ENCODE assay signal across 8 cellular contexts in the genomic region with DNA sequence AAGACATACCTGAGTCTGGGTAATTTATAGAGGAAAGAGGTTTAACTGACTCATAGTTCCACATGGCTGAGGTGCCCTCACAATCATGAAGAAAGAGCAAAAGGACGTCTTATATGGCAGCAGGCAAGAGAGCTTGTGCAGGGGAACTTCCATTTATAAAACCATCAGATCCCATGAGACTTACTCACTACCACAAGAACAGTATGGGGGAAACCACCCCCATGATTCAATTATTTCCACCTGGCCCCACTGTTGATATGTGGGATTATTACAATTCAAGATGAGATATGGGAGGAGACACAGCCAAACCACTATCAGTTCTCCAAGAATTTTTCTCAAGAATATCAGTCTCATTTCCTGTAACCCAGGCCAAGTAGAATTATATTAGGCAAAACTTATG.
A peak's percentile ranks its signal among the peaks of the same experiment; 100 is the strongest.
DNase-seq lines count a peak whose midpoint lies in the region; ATAC-seq and TF ChIP-seq lines count a peak whose summit lies in the region.
"Not testable (repeated sequence)": the region's sequence is repeated elsewhere in the genome, so short reads cannot be mapped to it uniquely, and the experiment has no call there.

No MANE protein-coding gene starts in this region.

- H3K27ac Mint-ChIP-seq in activated CD8-positive, alpha-beta T cell treated with anti-CD3 and anti-CD28 coated beads for 36 hours; stimulated activated effector memory CD8-positive, alpha-beta T cell treated with anti-CD3 and anti-CD28 coated beads, Interleukin-12 subunit alpha, Interleukin-12 subunit beta, amount 100 ng/mL, for 72 hours: not testable (repeated sequence)

- not testable (repeated sequence) for H3K4me1 ChIP-seq in fibroblast of lung (ENCODE audit: control insufficient read depth, extremely low read depth, insufficient read depth, low read length)

- not testable (repeated sequence) for H3K4me2 ChIP-seq in fibroblast of lung (ENCODE audit: extremely low read depth, insufficient read depth, low read length)

- not testable (repeated sequence) for H3K36me3 Mint-ChIP-seq in activated CD8-positive, alpha-beta T cell treated with anti-CD3 and anti-CD28 coated beads for 36 hours (ENCODE audit: low read depth); stimulated activated effector memory CD8-positive, alpha-beta T cell treated with anti-CD3 and anti-CD28 coated beads, Interleukin-12 subunit alpha, Interleukin-12 subunit beta, amount 100 ng/mL, for 72 hours

- POLR2A ChIA-PET in activated CD8-positive, alpha-beta T cell treated with anti-CD3 and anti-CD28 coated beads for 36 hours (lab: Charles Lee) = not testable (repeated sequence)

- TF ChIP-seq CTCF in activated CD8-positive, alpha-beta T cell treated with anti-CD3 and anti-CD28 coated beads for 36 hours (IDR thresholded peaks at IDR 0.05); fibroblast of lung (conservative IDR thresholded peaks at IDR 0.05 in 1 of 2, IDR thresholded peaks at IDR 0.05 in 1 of 2; ENCODE audit: low read depth in 1 of 2, low read length in 2 of 2): not testable (repeated sequence)

- ATAC-seq in HG02759 (IDR thresholded peaks at IDR 0.05; ENCODE audit: unreplicated experiment) = peak; percentile 61
- ATAC-seq in activated CD8-positive, alpha-beta T cell treated with anti-CD3 and anti-CD28 coated beads for 36 hours = peak; percentile 53
- peak; percentile 45 for ATAC-seq in stimulated activated effector memory CD8-positive, alpha-beta T cell treated with anti-CD3 and anti-CD28 coated beads, Interleukin-12 subunit alpha, Interleukin-12 subunit beta, amount 100 ng/mL, for 72 hours

- not testable (repeated sequence) for H2AFZ ChIP-seq in fibroblast of lung (ENCODE audit: low read length)

- not testable (repeated sequence) for H3K27ac ChIP-seq in fibroblast of lung (ENCODE audit: insufficient read depth, low read length)

- not testable (repeated sequence) for H3K4me1 Mint-ChIP-seq in activated CD8-positive, alpha-beta T cell treated with anti-CD3 and anti-CD28 coated beads for 36 hours (ENCODE audit: low read depth); stimulated activated effector memory CD8-positive, alpha-beta T cell treated with anti-CD3 and anti-CD28 coated beads, Interleukin-12 subunit alpha, Interleukin-12 subunit beta, amount 100 ng/mL, for 72 hours

- not testable (repeated sequence) for H3K36me3 ChIP-seq in fibroblast of lung (ENCODE audit: control insufficient read depth, insufficient read depth, low read length)

- H4K20me1 ChIP-seq in fibroblast of lung (ENCODE audit: control insufficient read depth, extremely low read depth, insufficient read depth, low read length) = not testable (repeated sequence)

- CTCF ChIA-PET in activated CD8-positive, alpha-beta T cell treated with anti-CD3 and anti-CD28 coated beads for 36 hours (lab: Charles Lee) = not testable (repeated sequence)

- H3K27me3 ChIP-seq in fibroblast of lung (ENCODE audit: control insufficient read depth, insufficient read depth, low read length) = not testable (repeated sequence)

- not testable (repeated sequence) for H3K79me2 ChIP-seq in fibroblast of lung (ENCODE audit: control insufficient read depth, insufficient read depth, low read length)

- intact Hi-C loops in activated CD8-positive, alpha-beta T cell treated with anti-CD3 and anti-CD28 coated beads for 36 hours (cut with micrococcal nuclease) = not testable (repeated sequence)

- not testable (repeated sequence) for H3K9ac ChIP-seq in fibroblast of lung (ENCODE audit: insufficient read depth, low read length)

- peaks cover 22% of the 10 kb centered on the region for H3K27me3 Mint-ChIP-seq in activated CD8-positive, alpha-beta T cell treated with anti-CD3 and anti-CD28 coated beads for 36 hours

- not testable (repeated sequence) for H3K4me3 Mint-ChIP-seq in activated CD8-positive, alpha-beta T cell treated with anti-CD3 and anti-CD28 coated beads for 36 hours; stimulated activated effector memory CD8-positive, alpha-beta T cell treated with anti-CD3 and anti-CD28 coated beads, Interleukin-12 subunit alpha, Interleukin-12 subunit beta, amount 100 ng/mL, for 72 hours

- H3K9me3 Mint-ChIP-seq in activated CD8-positive, alpha-beta T cell treated with anti-CD3 and anti-CD28 coated beads for 36 hours; stimulated activated effector memory CD8-positive, alpha-beta T cell treated with anti-CD3 and anti-CD28 coated beads, Interleukin-12 subunit alpha, Interleukin-12 subunit beta, amount 100 ng/mL, for 72 hours: not testable (repeated sequence)

- H3K9me3 ChIP-seq in fibroblast of lung (ENCODE audit: control insufficient read depth, insufficient read depth, low read depth, low read length) = not testable (repeated sequence)

- DNase-seq in A172 (ENCODE audit: low spot score) (peak; percentile 90), NCI-H226 (peak; percentile 88), astrocyte of the hippocampus (ENCODE audit: low read depth, low spot score) (peak; percentile 70), fibroblast of lung (ENCODE audit: low read depth in 2 of 2) (peak; percentile 15 to 92), kidney glomerular epithelial cell (lab: John Stamatoyannopoulos, UW) (peak; percentile 15)
- DNase-seq in activated CD8-positive, alpha-beta T cell treated with anti-CD3 and anti-CD28 coated beads for 36 hours = peak; percentile 8
- DNase-seq in stimulated activated effector memory CD8-positive, alpha-beta T cell treated with anti-CD3 and anti-CD28 coated beads, Interleukin-12 subunit alpha, Interleukin-12 subunit beta, amount 100 ng/mL, for 72 hours (ENCODE audit: low spot score in 2 of 2) = not testable (repeated sequence)

- H3K4me3 ChIP-seq in fibroblast of lung (replicated peaks in 1 of 4; ENCODE audit: control extremely low read depth in 1 of 4, insufficient read depth in 1 of 4, low read depth in 3 of 4, low read length in 4 of 4) = not testable (repeated sequence)
